ENCODE assay signal across 8 cellular contexts in the genomic region with DNA sequence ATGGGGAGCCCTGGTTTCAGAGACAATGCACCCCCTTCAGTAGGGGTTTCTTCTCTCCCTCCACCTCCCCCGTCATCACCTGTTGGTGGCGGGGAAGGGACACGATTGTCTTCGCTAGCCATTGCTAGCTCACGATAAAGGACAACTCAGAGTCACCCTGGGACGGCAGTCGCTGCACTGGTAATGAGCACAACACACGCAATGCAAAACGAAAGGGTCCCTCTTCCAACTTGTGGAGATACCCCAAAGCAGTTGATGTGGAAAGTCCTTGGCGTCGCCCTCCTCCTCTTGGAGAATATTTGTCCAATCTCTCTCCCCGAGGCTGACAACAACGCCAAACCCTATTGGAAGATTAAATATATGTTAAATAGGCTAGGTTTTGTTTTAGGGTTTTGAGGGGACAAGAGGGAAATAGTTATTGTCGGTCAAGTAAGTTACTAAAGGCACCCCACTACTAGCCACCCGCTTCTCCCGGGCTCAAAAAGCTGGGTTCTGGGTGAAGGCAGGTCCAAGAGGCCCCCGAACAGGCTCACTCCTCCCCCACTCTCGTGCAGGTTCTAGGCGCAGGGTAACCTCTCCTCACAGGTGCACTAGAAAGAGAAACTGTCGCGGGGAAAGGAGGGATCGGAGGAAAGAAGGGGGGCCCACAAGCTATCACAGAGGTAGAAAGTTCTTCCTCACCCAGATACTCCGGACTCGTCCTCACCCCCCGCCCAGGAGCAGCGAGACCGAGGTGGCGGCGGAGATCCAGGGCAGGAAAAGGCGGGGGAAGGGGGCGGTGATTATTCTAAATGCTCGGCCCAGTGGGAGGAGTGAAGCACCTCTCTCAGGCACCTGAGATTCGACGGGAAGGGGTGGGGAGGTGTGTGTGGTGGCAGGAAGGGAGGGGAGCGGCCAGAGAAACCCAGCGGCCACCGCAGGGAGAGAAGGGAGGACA. TPM values are rescaled to one million over a fixed set of nuclear protein-coding genes. Genes with fewer than 3 reads are reported as not detected.
DNase-seq lines count a peak whose midpoint lies in the region; ATAC-seq and TF ChIP-seq lines count a peak whose summit lies in the region.

A gene with protein sequence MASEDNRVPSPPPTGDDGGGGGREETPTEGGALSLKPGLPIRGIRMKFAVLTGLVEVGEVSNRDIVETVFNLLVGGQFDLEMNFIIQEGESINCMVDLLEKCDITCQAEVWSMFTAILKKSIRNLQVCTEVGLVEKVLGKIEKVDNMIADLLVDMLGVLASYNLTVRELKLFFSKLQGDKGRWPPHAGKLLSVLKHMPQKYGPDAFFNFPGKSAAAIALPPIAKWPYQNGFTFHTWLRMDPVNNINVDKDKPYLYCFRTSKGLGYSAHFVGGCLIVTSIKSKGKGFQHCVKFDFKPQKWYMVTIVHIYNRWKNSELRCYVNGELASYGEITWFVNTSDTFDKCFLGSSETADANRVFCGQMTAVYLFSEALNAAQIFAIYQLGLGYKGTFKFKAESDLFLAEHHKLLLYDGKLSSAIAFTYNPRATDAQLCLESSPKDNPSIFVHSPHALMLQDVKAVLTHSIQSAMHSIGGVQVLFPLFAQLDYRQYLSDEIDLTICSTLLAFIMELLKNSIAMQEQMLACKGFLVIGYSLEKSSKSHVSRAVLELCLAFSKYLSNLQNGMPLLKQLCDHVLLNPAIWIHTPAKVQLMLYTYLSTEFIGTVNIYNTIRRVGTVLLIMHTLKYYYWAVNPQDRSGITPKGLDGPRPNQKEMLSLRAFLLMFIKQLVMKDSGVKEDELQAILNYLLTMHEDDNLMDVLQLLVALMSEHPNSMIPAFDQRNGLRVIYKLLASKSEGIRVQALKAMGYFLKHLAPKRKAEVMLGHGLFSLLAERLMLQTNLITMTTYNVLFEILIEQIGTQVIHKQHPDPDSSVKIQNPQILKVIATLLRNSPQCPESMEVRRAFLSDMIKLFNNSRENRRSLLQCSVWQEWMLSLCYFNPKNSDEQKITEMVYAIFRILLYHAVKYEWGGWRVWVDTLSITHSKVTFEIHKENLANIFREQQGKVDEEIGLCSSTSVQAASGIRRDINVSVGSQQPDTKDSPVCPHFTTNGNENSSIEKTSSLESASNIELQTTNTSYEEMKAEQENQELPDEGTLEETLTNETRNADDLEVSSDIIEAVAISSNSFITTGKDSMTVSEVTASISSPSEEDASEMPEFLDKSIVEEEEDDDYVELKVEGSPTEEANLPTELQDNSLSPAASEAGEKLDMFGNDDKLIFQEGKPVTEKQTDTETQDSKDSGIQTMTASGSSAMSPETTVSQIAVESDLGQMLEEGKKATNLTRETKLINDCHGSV (N-terminal part only) (minus strand): TSS at position 764 of the 937 bp plus-strand sequence. CDS start 642 bp downstream, at position 122.

- ATAC-seq in stimulated activated naive CD8-positive, alpha-beta T cell treated with anti-CD3 and anti-CD28 coated beads, Interleukin-15, amount 100 ng/mL, for 72 hours = peak; percentile 82

- H3K9me3 ChIP-seq in DOHH2 (ENCODE audit: control insufficient read depth, insufficient read depth, low read length) = no peaks in the 10 kb centered on the region
- H3K9me3 ChIP-seq in Loucy (ENCODE audit: insufficient read depth, low read depth, low read length) = no peaks in the 10 kb centered on the region
- no peaks in the 10 kb centered on the region for H3K9me3 ChIP-seq in neural cell (ENCODE audit: low read length)

- H3K4me1 ChIP-seq in DOHH2 (ENCODE audit: control insufficient read depth, low read length) (peaks cover 23% of the 10 kb centered on the region), Loucy (ENCODE audit: insufficient read depth, low read length, poor library complexity, severe bottlenecking) (peaks cover 22% of the 10 kb centered on the region)

- H3K4me1 Mint-ChIP-seq in stimulated activated naive CD8-positive, alpha-beta T cell treated with anti-CD3 and anti-CD28 coated beads, Interleukin-15, amount 100 ng/mL, for 72 hours = peaks cover 25% of the 10 kb centered on the region

- H3K27me3 Mint-ChIP-seq in stimulated activated naive CD8-positive, alpha-beta T cell treated with anti-CD3 and anti-CD28 coated beads, Interleukin-15, amount 100 ng/mL, for 72 hours = no peaks in the 10 kb centered on the region

- H2AFZ ChIP-seq in Loucy (ENCODE audit: low read length) = peak within 1 kb of the TSS; percentile 100
- peak within 1 kb of the TSS; percentile 96 for H2AFZ ChIP-seq in neural cell (ENCODE audit: low read depth, low read length)

- H3K9ac ChIP-seq in Loucy (ENCODE audit: low read depth, low read length, poor library complexity, severe bottlenecking) = peak within 1 kb of the TSS; percentile 85
- peak within 1 kb of the TSS; percentile 94 for H3K9ac ChIP-seq in neural cell (ENCODE audit: low read length)

- peak within 1 kb of the TSS; percentile 98 for H3K4me2 ChIP-seq in DOHH2 (ENCODE audit: low read length)
- peak within 1 kb of the TSS; percentile 91 for H3K4me2 ChIP-seq in Loucy (ENCODE audit: low read depth, low read length, poor library complexity, severe bottlenecking)
- H3K4me2 ChIP-seq in neural cell (ENCODE audit: low read length) = peak within 1 kb of the TSS; percentile 82

- TF ChIP-seq EP300 in neural cell (conservative IDR thresholded peaks at IDR 0.05; ENCODE audit: poor library complexity, severe bottlenecking) = no peak

- H3K27ac Mint-ChIP-seq in stimulated activated naive CD8-positive, alpha-beta T cell treated with anti-CD3 and anti-CD28 coated beads, Interleukin-15, amount 100 ng/mL, for 72 hours = peak within 1 kb of the TSS; percentile 99

- H3K36me3 ChIP-seq in DOHH2 (ENCODE audit: control insufficient read depth, low read length) = peaks cover 37% of the 10 kb centered on the region
- peaks cover 2% of the 10 kb centered on the region; the same call in 1 of the 2 replicates for H3K36me3 ChIP-seq in H7 (replicated peaks; ENCODE audit: control insufficient read depth, insufficient read depth, low read length)
- no peaks in the 10 kb centered on the region for H3K36me3 ChIP-seq in Loucy (ENCODE audit: insufficient read depth, low read length)
- H3K36me3 ChIP-seq in neural cell (ENCODE audit: insufficient read depth, low read length) = no peaks in the 10 kb centered on the region

- H4K20me1 ChIP-seq in DOHH2 (ENCODE audit: control insufficient read depth, insufficient read depth, low read depth, low read length) (peaks cover 11% of the 10 kb centered on the region; the same call in 1 of the 2 replicates), Loucy (ENCODE audit: insufficient read depth, low read length, poor library complexity, severe bottlenecking) (peaks cover 27% of the 10 kb centered on the region), neural cell (ENCODE audit: insufficient read depth) (no peaks in the 10 kb centered on the region)

- no peaks in the 10 kb centered on the region for H3K27me3 ChIP-seq in DOHH2 (ENCODE audit: control insufficient read depth, low read length)
- H3K27me3 ChIP-seq in H7 (ENCODE audit: control insufficient read depth, insufficient read depth, low read length) = no peaks in the 10 kb centered on the region
- no peaks in the 10 kb centered on the region for H3K27me3 ChIP-seq in Loucy (ENCODE audit: insufficient read depth, low read length, poor library complexity, severe bottlenecking)
- no peaks in the 10 kb centered on the region for H3K27me3 ChIP-seq in neural cell (ENCODE audit: insufficient read depth, low read depth, low read length)

- H3K9me2 ChIP-seq in DOHH2 (replicated peaks; ENCODE audit: control insufficient read depth, low read length) (no peaks in the 10 kb centered on the region), Loucy (replicated peaks; ENCODE audit: low read depth, low read length) (no peaks in the 10 kb centered on the region), neural cell (ENCODE audit: insufficient read depth, low read length) (no peaks in the 10 kb centered on the region)

- H3K79me2 ChIP-seq in DOHH2 (ENCODE audit: control insufficient read depth, low read length) (peaks cover 58% of the 10 kb centered on the region), Loucy (ENCODE audit: insufficient read depth, low read length) (peaks cover 55% of the 10 kb centered on the region), neural cell (replicated peaks; ENCODE audit: insufficient read depth, low read length) (no peaks in the 10 kb centered on the region)

- H3K9me3 Mint-ChIP-seq in stimulated activated naive CD8-positive, alpha-beta T cell treated with anti-CD3 and anti-CD28 coated beads, Interleukin-15, amount 100 ng/mL, for 72 hours = no peaks in the 10 kb centered on the region

- H3K27ac ChIP-seq in DOHH2 (ENCODE audit: low read depth, low read length) = peak within 1 kb of the TSS; percentile 92
- peak within 1 kb of the TSS; percentile 84 for H3K27ac ChIP-seq in neural cell (ENCODE audit: low read length)

- H3F3A ChIP-seq in DOHH2 (ENCODE audit: control insufficient read depth, insufficient read depth) = no peaks in the 10 kb centered on the region; the same call in 1 of the 2 replicates
- no peaks in the 10 kb centered on the region for H3F3A ChIP-seq in Loucy (ENCODE audit: low read depth)
- peaks cover 3% of the 10 kb centered on the region for H3F3A ChIP-seq in neural cell (ENCODE audit: insufficient read depth, low read length, poor library complexity, severe bottlenecking)

- peak within 1 kb of the TSS; percentile 93 for H3K4me3 ChIP-seq in DOHH2 (ENCODE audit: low read length)
- peak within 1 kb of the TSS; percentile 98 for H3K4me3 ChIP-seq in H7 (ENCODE audit: insufficient read depth, low read depth, low read length)
- H3K4me3 ChIP-seq in Loucy (ENCODE audit: low read length, poor library complexity, severe bottlenecking) = peak within 1 kb of the TSS; percentile 96
- H3K4me3 ChIP-seq in foreskin fibroblast (ENCODE audit: low read depth in 1 of 2, low read length in 2 of 2) = peak within 1 kb of the TSS; percentile 86 to 93
- peak within 1 kb of the TSS; percentile 99 for H3K4me3 ChIP-seq in neural cell (ENCODE audit: low read length)

- peak within 1 kb of the TSS; percentile 99 to 100 for H3K4me3 Mint-ChIP-seq in stimulated activated naive CD8-positive, alpha-beta T cell treated with anti-CD3 and anti-CD28 coated beads, Interleukin-15, amount 100 ng/mL, for 72 hours

- TF ChIP-seq RAD21 in neural cell (conservative IDR thresholded peaks at IDR 0.05) = no peak

- peak; percentile 91 for DNase-seq in H7
- peak; percentile 69 to 71 for DNase-seq in SHP77 (lab: John Stamatoyannopoulos, UW)
- peak; percentile 82 for DNase-seq in activated effector memory CD4-positive, alpha-beta T cell treated with Interleukin-2 at 50 U/mL for 16 hours
- DNase-seq in foreskin fibroblast = peak; percentile 24 to 70
- peak; percentile 77 to 80 for DNase-seq in stimulated activated naive CD8-positive, alpha-beta T cell treated with anti-CD3 and anti-CD28 coated beads, Interleukin-15, amount 100 ng/mL, for 72 hours

- TF ChIP-seq CTCF in DOHH2 (IDR thresholded peaks at IDR 0.05; ENCODE audit: low read depth, low read length, poor library complexity, severe bottlenecking) (no peak), Loucy (conservative IDR thresholded peaks at IDR 0.05; ENCODE audit: low read length) (no peak), foreskin fibroblast (IDR thresholded peaks at IDR 0.05; ENCODE audit: low read depth, low read length) (no peak), neural cell (IDR thresholded peaks at IDR 0.05; ENCODE audit: poor library complexity, severe bottlenecking) (no peak)

TF ChIP-seq in neural cell, 6 proteins besides CTCF, POLR2A, EP300 and RAD21 (continues in another document):
- TF ChIP-seq TAF1 (IDR thresholded peaks at IDR 0.05; ENCODE audit: low read depth) = no peak

RNA-seq across cellular contexts. Expression of the gene that starts here (rescaled TPM):
- 47.3 and 64.3 TPM in 2 replicates for total RNA-seq in H7 (2014; rRNA removed; shearing (Covaris generic))
- polyA plus RNA-seq in neural cell = 7.1 and 12.6 TPM in 2 replicates
- 48.7 TPM in 2 replicates for polyA minus RNA-seq in neural cell

Comparison
In these comparisons a context has a peak if more than half of its experiments do, and no peak if none do; other contexts are left out.
1. Peak in every context shown above with its lines: DNase-seq, ATAC-seq, H3K4me3 ChIP-seq and H3K27ac ChIP-seq.